Comparison of ENCODE assay signal across 1 cellular context in genomic region chr7:14446829-14447228, GRCh38.
TF ChIP-seq lines count a peak whose summit lies in the region.

No MANE protein-coding gene starts in this region.

TF ChIP-seq in HepG2, 621 proteins besides CTCF, POLR2A, EP300 and RAD21 (continued from another document):
- TF ChIP-seq, protein P1, sequence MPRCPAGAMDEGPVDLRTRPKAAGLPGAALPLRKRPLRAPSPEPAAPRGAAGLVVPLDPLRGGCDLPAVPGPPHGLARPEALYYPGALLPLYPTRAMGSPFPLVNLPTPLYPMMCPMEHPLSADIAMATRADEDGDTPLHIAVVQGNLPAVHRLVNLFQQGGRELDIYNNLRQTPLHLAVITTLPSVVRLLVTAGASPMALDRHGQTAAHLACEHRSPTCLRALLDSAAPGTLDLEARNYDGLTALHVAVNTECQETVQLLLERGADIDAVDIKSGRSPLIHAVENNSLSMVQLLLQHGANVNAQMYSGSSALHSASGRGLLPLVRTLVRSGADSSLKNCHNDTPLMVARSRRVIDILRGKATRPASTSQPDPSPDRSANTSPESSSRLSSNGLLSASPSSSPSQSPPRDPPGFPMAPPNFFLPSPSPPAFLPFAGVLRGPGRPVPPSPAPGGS (CRISPR knock-in tag; IDR thresholded peaks at IDR 0.05), result no peak
- TF ChIP-seq, protein P2, sequence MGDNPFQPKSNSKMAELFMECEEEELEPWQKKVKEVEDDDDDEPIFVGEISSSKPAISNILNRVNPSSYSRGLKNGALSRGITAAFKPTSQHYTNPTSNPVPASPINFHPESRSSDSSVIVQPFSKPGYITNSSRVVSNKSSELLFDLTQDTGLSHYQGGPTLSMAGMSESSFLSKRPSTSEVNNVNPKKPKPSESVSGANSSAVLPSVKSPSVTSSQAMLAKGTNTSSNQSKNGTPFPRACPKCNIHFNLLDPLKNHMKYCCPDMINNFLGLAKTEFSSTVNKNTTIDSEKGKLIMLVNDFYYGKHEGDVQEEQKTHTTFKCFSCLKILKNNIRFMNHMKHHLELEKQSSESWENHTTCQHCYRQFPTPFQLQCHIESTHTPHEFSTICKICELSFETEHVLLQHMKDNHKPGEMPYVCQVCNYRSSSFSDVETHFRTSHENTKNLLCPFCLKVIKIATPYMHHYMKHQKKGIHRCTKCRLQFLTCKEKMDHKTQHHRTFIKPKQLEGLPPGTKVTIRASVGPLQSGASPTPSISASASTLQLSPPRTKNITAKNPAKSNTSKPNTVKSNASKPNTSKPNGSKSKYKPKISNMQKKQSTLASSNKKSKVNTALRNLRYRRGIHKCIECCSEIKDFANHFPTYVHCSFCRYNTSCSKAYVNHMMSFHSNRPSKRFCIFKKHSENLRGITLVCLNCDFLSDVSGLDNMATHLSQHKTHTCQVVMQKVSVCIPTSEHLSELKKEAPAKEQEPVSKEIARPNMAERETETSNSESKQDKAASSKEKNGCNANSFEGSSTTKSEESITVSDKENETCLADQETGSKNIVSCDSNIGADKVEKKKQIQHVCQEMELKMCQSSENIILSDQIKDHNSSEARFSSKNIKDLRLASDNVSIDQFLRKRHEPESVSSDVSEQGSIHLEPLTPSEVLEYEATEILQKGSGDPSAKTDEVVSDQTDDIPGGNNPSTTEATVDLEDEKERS (CRISPR knock-in tag; IDR thresholded peaks at IDR 0.05), result no peak
- TF ChIP-seq KDM5B (CRISPR knock-in tag; IDR thresholded peaks at IDR 0.05; ENCODE audit: borderline replicate concordance) (no peak), ZKSCAN8 (CRISPR knock-in tag; IDR thresholded peaks at IDR 0.05; ENCODE audit: borderline replicate concordance) (no peak)
